In the genomic region with DNA sequence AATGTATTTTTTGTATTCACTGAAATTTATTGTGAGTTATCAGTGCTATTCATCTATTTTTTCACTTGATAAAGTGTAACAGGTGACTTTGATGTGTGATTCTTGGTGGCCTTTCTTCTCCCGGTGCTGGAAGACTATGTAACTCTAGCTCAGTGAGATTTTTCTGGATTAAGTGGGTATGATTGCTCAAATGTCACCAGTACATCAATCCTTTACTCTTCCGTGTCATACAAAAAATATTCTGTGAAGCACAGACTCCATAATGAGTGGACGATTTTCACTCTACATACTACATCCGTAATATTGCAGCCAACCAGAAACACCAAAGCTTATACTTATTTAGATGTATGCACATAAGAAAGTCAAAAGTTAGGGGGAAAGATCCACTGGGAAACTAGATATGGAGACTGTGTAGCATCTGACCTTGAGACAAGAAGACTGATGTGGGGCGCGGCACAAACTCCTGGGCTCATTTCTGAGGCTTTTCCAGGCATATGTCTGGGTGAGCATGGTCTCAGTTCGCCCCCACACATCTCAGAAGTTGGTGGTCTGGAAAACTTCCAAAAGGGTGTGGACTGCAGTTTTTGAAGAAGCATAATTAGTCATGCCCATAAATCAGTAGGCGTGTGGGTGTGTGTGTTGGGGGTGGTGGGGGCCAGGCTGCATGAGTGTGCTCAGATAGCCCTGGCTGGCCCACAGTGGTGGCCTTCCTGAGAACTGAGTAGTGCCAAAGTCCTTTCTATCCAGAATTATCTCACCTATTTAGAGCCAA, we compare ENCODE assay signal across 13 cellular contexts. TPM values are rescaled to one million over a fixed set of nuclear protein-coding genes. Genes with fewer than 3 reads are reported as not detected.
A peak's percentile ranks its signal among the peaks of the same experiment; 100 is the strongest.
DNase-seq lines count a peak whose midpoint lies in the region; ATAC-seq, FAIRE-seq and TF ChIP-seq lines count a peak whose summit lies in the region.
"Had no signal": no experiment of that assay in that cellular context is flagged by ENCODE, and none has a peak within 500 bp of the region (broad histone marks: within the 10 kb centered on the region; RNA-seq: fewer than 3 reads in every experiment).

No MANE protein-coding gene starts in this region.

- H3K4me3 Mint-ChIP-seq in activated CD8-positive, alpha-beta T cell treated with anti-CD3 and anti-CD28 coated beads for 36 hours: no peak overlapping the region
- H3K4me3 Mint-ChIP-seq: activated T-cell treated with anti-CD3 and anti-CD28 coated beads, Interleukin-2, amount 50 U/mL, for 4 hours had no signal

- no peaks in the 10 kb centered on the region for H3K9me3 Mint-ChIP-seq in activated CD8-positive, alpha-beta T cell treated with anti-CD3 and anti-CD28 coated beads for 36 hours
- H3K9me3 Mint-ChIP-seq: activated T-cell treated with anti-CD3 and anti-CD28 coated beads, Interleukin-2, amount 50 U/mL, for 4 hours had no signal

- CTCF ChIA-PET in activated CD8-positive, alpha-beta T cell treated with anti-CD3 and anti-CD28 coated beads for 36 hours (lab: Charles Lee): no interaction called here

- H3K27ac ChIP-seq in caudate nucleus (ENCODE audit: low read depth, low read length) (no peak overlapping the region), heart right ventricle (no peak overlapping the region)
- H3K27ac ChIP-seq: dorsolateral prefrontal cortex had no signal

- no peaks in the 10 kb centered on the region for H3K9me3 ChIP-seq in heart right ventricle

- intact Hi-C loops in activated CD8-positive, alpha-beta T cell treated with anti-CD3 and anti-CD28 coated beads for 36 hours (cut with micrococcal nuclease): no loop called here
- intact Hi-C loops in heart right ventricle (cut with DNase I): no loop called here

- H3K27me3 ChIP-seq in heart right ventricle: peaks cover 0 to 6% (median 0%) of the 10 kb centered on the region in 7 donors

- H3K36me3 Mint-ChIP-seq in activated CD8-positive, alpha-beta T cell treated with anti-CD3 and anti-CD28 coated beads for 36 hours (ENCODE audit: low read depth): no peaks in the 10 kb centered on the region

- 80 to 86% methylated on average over 8 of the region's 8 CpGs for WGBS in heart right ventricle, 2 donors

- H3K4me1 Mint-ChIP-seq in activated CD8-positive, alpha-beta T cell treated with anti-CD3 and anti-CD28 coated beads for 36 hours (ENCODE audit: low read depth): no peaks in the 10 kb centered on the region

- ATAC-seq in GM18868 (IDR thresholded peaks at IDR 0.05; ENCODE audit: unreplicated experiment) (peak; percentile 58), heart right ventricle (no peak), HG03354 (IDR thresholded peaks at IDR 0.05; ENCODE audit: poor library complexity, severe bottlenecking, unreplicated experiment) (no peak)
- no peak for ATAC-seq in activated CD8-positive, alpha-beta T cell treated with anti-CD3 and anti-CD28 coated beads for 36 hours
- ATAC-seq: activated T-cell treated with anti-CD3 and anti-CD28 coated beads, Interleukin-2, amount 50 U/mL, for 4 hours had no signal

- no peaks in the 10 kb centered on the region for H3K4me1 ChIP-seq in heart right ventricle

- no peak overlapping the region for H3K27ac Mint-ChIP-seq in activated CD8-positive, alpha-beta T cell treated with anti-CD3 and anti-CD28 coated beads for 36 hours

- FAIRE-seq in RCC 7860 (lab: Jason Lieb, UNC): peak; percentile 87

- TF ChIP-seq CTCF in fibroblast of mammary gland (conservative IDR thresholded peaks at IDR 0.05; ENCODE audit: control insufficient read depth, insufficient read depth, low read depth, low read length) (no peak), heart right ventricle (IDR thresholded peaks at IDR 0.05) (no peak)
- TF ChIP-seq CTCF in activated CD8-positive, alpha-beta T cell treated with anti-CD3 and anti-CD28 coated beads for 36 hours (IDR thresholded peaks at IDR 0.05): no peak

- POLR2A ChIA-PET in activated CD8-positive, alpha-beta T cell treated with anti-CD3 and anti-CD28 coated beads for 36 hours (lab: Charles Lee): no interaction called here

- H3K36me3 ChIP-seq in heart right ventricle: no peaks in the 10 kb centered on the region

- peak; percentile 83 for DNase-seq in RCC 7860 (ENCODE audit: low spot score)
- peak; percentile 100 for DNase-seq in fibroblast of mammary gland (ENCODE audit: low read depth)
- peak; percentile 97 for DNase-seq in skeletal muscle cell (ENCODE audit: low read depth)
- no peak for DNase-seq in caudate nucleus (lab: John Stamatoyannopoulos, UW)
- DNase-seq in activated CD8-positive, alpha-beta T cell treated with anti-CD3 and anti-CD28 coated beads for 36 hours: no peak
- DNase-seq in heart right ventricle: no peak
- DNase-seq: activated T-cell treated with anti-CD3 and anti-CD28 coated beads, Interleukin-2, amount 50 U/mL, for 4 hours; dorsolateral prefrontal cortex; KG1; NCI-H524 treated with DMSO at 0.1 percent for 48 hours; posterior cingulate gyrus had no signal

- H3K27me3 Mint-ChIP-seq in activated CD8-positive, alpha-beta T cell treated with anti-CD3 and anti-CD28 coated beads for 36 hours: peaks cover 2% of the 10 kb centered on the region

- no peak overlapping the region for H3K4me3 ChIP-seq in fibroblast of mammary gland (ENCODE audit: control insufficient read depth, low read depth, low read length)
- no peak overlapping the region for H3K4me3 ChIP-seq in skeletal muscle cell (ENCODE audit: low read depth, low read length)
- H3K4me3 ChIP-seq in heart right ventricle: no peak overlapping the region
- H3K4me3 ChIP-seq: dorsolateral prefrontal cortex had no signal

RNA-seq across cellular contexts. Expression of gene TENM3, which starts 53.9 kb away (rescaled TPM):
- not detected for total RNA-seq in activated CD8-positive, alpha-beta T cell treated with anti-CD3 and anti-CD28 coated beads for 36 hours
- total RNA-seq in heart right ventricle: 1 to 10 TPM; 1.5 to 6.6 (median 4.0) TPM
- under 1 TPM; 0.20 to 0.73 TPM for polyA plus RNA-seq in heart right ventricle

Comparison
In these comparisons a context has a peak if more than half of its experiments do, and no peak if none do; other contexts are left out.
1. DNase-seq: peak in RCC 7860 (single experiment), fibroblast of mammary gland (single experiment) and skeletal muscle cell (single experiment); none in caudate nucleus (0 of 61), activated CD8-positive, alpha-beta T cell treated with anti-CD3 and anti-CD28 coated beads for 36 hours (single experiment) and heart right ventricle (0 of 2).